Comparison of ENCODE assay signal across 19 cellular contexts in genomic region chr9:68625559-68625958, GRCh38.
"Had no signal": no experiment of that assay in that cellular context is flagged by ENCODE, and none has a peak within 500 bp of the region (broad histone marks: within the 10 kb centered on the region; RNA-seq: fewer than 3 reads in every experiment).

No MANE protein-coding gene starts in this region.

- H3K9me3 ChIP-seq: lower lobe of right lung, transverse colon, uterus had no signal

- DNase-seq: activated CD4-positive, alpha-beta memory T cell treated with anti-CD3 and anti-CD28 coated beads, Interleukin-2, amount 10 ng/mL, durations not matched to agents 7 days and 5 days; activated CD4-positive, alpha-beta T cell treated with anti-CD3 and anti-CD28 coated beads, Interleukin-2, amount 10 ng/mL, durations not matched to agents 24 days and 14 days; activated gamma-delta T cell; anterior cingulate cortex; dermis blood vessel endothelial cell; effector CD8-positive, alpha-beta T cell; erythroblast; foreskin keratinocyte; kidney; lower lobe of right lung; mesendoderm; naive B cell; small intestine; stimulated activated CD8-positive, alpha-beta memory T cell treated with anti-CD3 and anti-CD28 coated beads, Interleukin-4, amount 100 ng/mL, for 48 hours; stimulated activated naive B cell treated with anti-CD40 and anti-IgM and Interleukin-4, amounts not matched to agents 10 μg/mL and 1 μg/mL and 100 μg/mL, for 72 hours; transverse colon; uterus had no signal

- H3K27me3 ChIP-seq: foreskin keratinocyte, transverse colon, uterus had no signal

- H3K4me1 ChIP-seq: foreskin keratinocyte, lower lobe of right lung, transverse colon, uterus had no signal

- H3K36me3 ChIP-seq: lower lobe of right lung, transverse colon, uterus had no signal

- H3K4me3 ChIP-seq: lower lobe of right lung, transverse colon, uterus had no signal

- ATAC-seq: foreskin keratinocyte; left lobe of liver; lower lobe of right lung; sciatic nerve; stimulated activated naive B cell treated with anti-CD40 and anti-IgM and Interleukin-4, amounts not matched to agents 10 μg/mL and 1 μg/mL and 100 μg/mL, for 72 hours had no signal

- H3K27ac ChIP-seq: foreskin keratinocyte, lower lobe of right lung, transverse colon, uterus had no signal
